Comparison of ENCODE assay signal across 8 cellular contexts in the genomic region with DNA sequence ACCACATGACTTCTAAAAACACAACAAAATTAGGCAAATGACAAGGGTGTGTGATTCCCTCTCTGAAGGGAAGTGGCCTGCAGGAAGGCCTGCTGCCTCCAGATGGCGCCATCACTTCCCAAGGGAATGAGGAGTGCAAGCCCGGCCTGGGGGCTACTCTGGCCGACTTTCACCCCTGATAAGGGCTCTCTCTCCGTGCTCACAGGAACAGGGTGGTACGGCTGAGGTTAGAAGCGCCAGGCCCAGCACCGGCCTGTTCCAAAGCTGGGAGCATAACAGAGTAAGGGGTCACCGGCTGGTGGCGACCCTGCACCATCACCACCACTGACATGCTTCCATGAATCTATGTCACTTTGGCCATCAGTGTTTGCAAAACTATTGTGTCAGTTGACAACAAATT. TPM values are rescaled to one million over a fixed set of nuclear protein-coding genes. Genes with fewer than 3 reads are reported as not detected.
A peak's percentile ranks its signal among the peaks of the same experiment; 100 is the strongest.
DNase-seq lines count a peak whose midpoint lies in the region; ATAC-seq and TF ChIP-seq lines count a peak whose summit lies in the region.
"Had no signal": no experiment of that assay in that cellular context is flagged by ENCODE, and none has a peak within 500 bp of the region (broad histone marks: within the 10 kb centered on the region; RNA-seq: fewer than 3 reads in every experiment).

No MANE protein-coding gene starts in this region.

- peak; percentile 86 for TF ChIP-seq CTCF in DOHH2 (IDR thresholded peaks at IDR 0.05; ENCODE audit: low read depth, low read length, poor library complexity, severe bottlenecking)
- TF ChIP-seq CTCF in HFF-Myc (IDR thresholded peaks at IDR 0.05; ENCODE audit: low read depth, low read length, missing control alignments), result peak; percentile 95
- TF ChIP-seq CTCF in WTC11 (IDR thresholded peaks at IDR 0.05), result peak; percentile 84
- no peak for TF ChIP-seq CTCF in CD4-positive, alpha-beta T cell (IDR thresholded peaks at IDR 0.05)

- H3F3A ChIP-seq in DOHH2 (ENCODE audit: control insufficient read depth, insufficient read depth), result no peaks in the 10 kb centered on the region

- H4K20me1 ChIP-seq in DOHH2 (ENCODE audit: control insufficient read depth, insufficient read depth, low read depth, low read length), result no peaks in the 10 kb centered on the region

- CTCF ChIA-PET in WTC11 (lab: Charles Lee), result interaction anchor here (0.6 to 2.7 kb wide), 10 partner anchors 9 to 314 kb away, joined by 3 to 17 read pairs (median 6); partner anchors contain the start of genes RBP3 and ZNF488
- CTCF ChIA-PET in CD4-positive, alpha-beta T cell (lab: Charles Lee), result interaction anchor here (1.5 kb wide), 2 partner anchors 8 to 21 kb away, joined by 3 to 6 read pairs; no protein-coding TSS in a partner anchor

- no peak overlapping the region for H3K4me3 Mint-ChIP-seq in WTC11
- no peak overlapping the region for H3K4me3 Mint-ChIP-seq in CD4-positive, alpha-beta T cell
- H3K4me3 Mint-ChIP-seq: T-helper 1 cell treated with Interleukin-12 subunit alpha and Interleukin-12 subunit beta and Interleukin-4 antibody, amounts not matched to agents 30 μg/mL and 1 μg/mL, for 36 hours had no signal

- DNase-seq in HFF-Myc (ENCODE audit: extremely low read depth, low read depth) (no peak), WTC11 (ENCODE audit: low spot score) (peak; percentile 89), left cardiac atrium (no peak)
- DNase-seq in stimulated activated CD4-positive, alpha-beta T cell treated with anti-CD3 and anti-CD28 coated beads, Interleukin-1b, Interleukin-23, amount 100 ng/mL, for 48 hours, result peak; percentile 15
- DNase-seq in CD4-positive, alpha-beta T cell, result no peak

- no peaks in the 10 kb centered on the region for H3K27me3 ChIP-seq in DOHH2 (ENCODE audit: control insufficient read depth, low read length)
- no peaks in the 10 kb centered on the region for H3K27me3 ChIP-seq in CD4-positive, alpha-beta T cell (ENCODE audit: control insufficient read depth, insufficient read depth, low read length)

- H3K36me3 Mint-ChIP-seq in WTC11, result no peaks in the 10 kb centered on the region
- H3K36me3 Mint-ChIP-seq in CD4-positive, alpha-beta T cell (ENCODE audit: low read depth), result no peaks in the 10 kb centered on the region

- peaks cover 26% of the 10 kb centered on the region for H3K4me1 Mint-ChIP-seq in WTC11
- no peaks in the 10 kb centered on the region for H3K4me1 Mint-ChIP-seq in CD4-positive, alpha-beta T cell (ENCODE audit: low read depth)

- no peak overlapping the region for H3K27ac Mint-ChIP-seq in WTC11
- H3K27ac Mint-ChIP-seq in CD4-positive, alpha-beta T cell, result no peak overlapping the region
- H3K27ac Mint-ChIP-seq: T-helper 1 cell treated with Interleukin-12 subunit alpha and Interleukin-12 subunit beta and Interleukin-4 antibody, amounts not matched to agents 30 μg/mL and 1 μg/mL, for 36 hours had no signal

- H3K4me3 ChIP-seq in DOHH2 (ENCODE audit: low read length) (no peak overlapping the region), HFF-Myc (replicated peaks; ENCODE audit: low read depth, low read length) (no peak overlapping the region)

- intact Hi-C loops in left cardiac atrium (cut with DNase I), result no loop called here
- intact Hi-C loops in CD4-positive, alpha-beta T cell (cut with DNase I, micrococcal nuclease), result no loop called here

- no peaks in the 10 kb centered on the region for H3K9me2 ChIP-seq in DOHH2 (replicated peaks; ENCODE audit: control insufficient read depth, low read length)

- H3K79me2 ChIP-seq in DOHH2 (ENCODE audit: control insufficient read depth, low read length), result no peaks in the 10 kb centered on the region

- H3K9me3 ChIP-seq in DOHH2 (ENCODE audit: control insufficient read depth, insufficient read depth, low read length), result no peaks in the 10 kb centered on the region
- H3K9me3 ChIP-seq in CD4-positive, alpha-beta T cell (ENCODE audit: control insufficient read depth, low read length), result no peaks in the 10 kb centered on the region

- H3K9me3 Mint-ChIP-seq in WTC11, result no peaks in the 10 kb centered on the region
- no peaks in the 10 kb centered on the region for H3K9me3 Mint-ChIP-seq in CD4-positive, alpha-beta T cell
- H3K9me3 Mint-ChIP-seq: T-helper 1 cell treated with Interleukin-12 subunit alpha and Interleukin-12 subunit beta and Interleukin-4 antibody, amounts not matched to agents 30 μg/mL and 1 μg/mL, for 36 hours had no signal

- H3K4me2 ChIP-seq in DOHH2 (ENCODE audit: low read length), result no peak overlapping the region

- no peak overlapping the region for H3K27ac ChIP-seq in DOHH2 (ENCODE audit: low read depth, low read length)
- no peak overlapping the region for H3K27ac ChIP-seq in CD4-positive, alpha-beta T cell (ENCODE audit: low read depth, low read length)

- POLR2A ChIA-PET in WTC11 (lab: Charles Lee), result interaction anchor here (1.5 kb wide), 1 partner anchor 23 kb away, joined by 7 read pairs; the partner anchor contains the start of gene ZNF488
- POLR2A ChIA-PET in CD4-positive, alpha-beta T cell (lab: Charles Lee), result no interaction called here

- H3K4me1 ChIP-seq in DOHH2 (ENCODE audit: control insufficient read depth, low read length), result no peaks in the 10 kb centered on the region

- H3K27me3 Mint-ChIP-seq in WTC11 (ENCODE audit: low read depth), result no peaks in the 10 kb centered on the region
- H3K27me3 Mint-ChIP-seq in CD4-positive, alpha-beta T cell, result no peaks in the 10 kb centered on the region

- no peaks in the 10 kb centered on the region for H3K36me3 ChIP-seq in DOHH2 (ENCODE audit: control insufficient read depth, low read length)

- ATAC-seq in WTC11 (peak; percentile 94), left cardiac atrium (peak; percentile 55 to 57), GM18909 (IDR thresholded peaks at IDR 0.05; ENCODE audit: poor library complexity, unreplicated experiment) (no peak)
- no peak for ATAC-seq in CD4-positive, alpha-beta T cell (ENCODE audit: poor library complexity)

TF ChIP-seq in WTC11, 78 proteins besides CTCF, POLR2A, EP300 and RAD21:
- TF ChIP-seq ATF6 (CRISPR knock-in tag; IDR thresholded peaks at IDR 0.05) (no peak), E2F4 (CRISPR knock-in tag; IDR thresholded peaks at IDR 0.05; ENCODE audit: borderline replicate concordance, low read depth) (no peak)

RNA-seq across cellular contexts. Expression of gene RBP3, which starts 13.1 kb away (rescaled TPM):
- total RNA-seq in WTC11 (2021), result not detected in 3 replicates
- total RNA-seq in left cardiac atrium, result not detected
- total RNA-seq in CD4-positive, alpha-beta T cell, result not detected

RNA-seq across cellular contexts. Expression of gene ZNF488, which starts 22.8 kb away (rescaled TPM):
- total RNA-seq in WTC11 (2021) (7.1 to 8.7 TPM (median 8.0 TPM) in 3 replicates), left cardiac atrium (not detected)
- not detected for total RNA-seq in CD4-positive, alpha-beta T cell

RNA-seq across cellular contexts. Expression of gene GDF2, which starts 39.0 kb away (rescaled TPM):
- total RNA-seq in WTC11 (2021) (not detected in 3 replicates), left cardiac atrium (not detected)
- total RNA-seq in CD4-positive, alpha-beta T cell, result not detected

Comparison
In these comparisons a context has a peak if more than half of its experiments do, and no peak if none do; other contexts are left out.
1. DNase-seq: peak in WTC11 (single experiment) and stimulated activated CD4-positive, alpha-beta T cell treated with anti-CD3 and anti-CD28 coated beads, Interleukin-1b, Interleukin-23, amount 100 ng/mL, for 48 hours (single experiment); none in HFF-Myc (single experiment), left cardiac atrium (single experiment) and CD4-positive, alpha-beta T cell (0 of 10).
2. ATAC-seq: peak in WTC11 (single experiment) and left cardiac atrium (2 of 2); none in CD4-positive, alpha-beta T cell (single experiment) and GM18909 (single experiment).